In genomic region chr16:67268136-67268579, GRCh38 we compare ENCODE assay signal across 11 cellular contexts. TPM values are rescaled to one million over a fixed set of nuclear protein-coding genes. Genes with fewer than 3 reads are reported as not detected.
DNase-seq lines count a peak whose midpoint lies in the region; ATAC-seq and TF ChIP-seq lines count a peak whose summit lies in the region.
"Had no signal": no experiment of that assay in that cellular context is flagged by ENCODE, and none has a peak within 500 bp of the region (broad histone marks: within the 10 kb centered on the region; RNA-seq: fewer than 3 reads in every experiment).

No MANE protein-coding gene starts in this region.

- H3K27ac Mint-ChIP-seq in H9: no peak overlapping the region

- H3K27me3 Mint-ChIP-seq in H9 (ENCODE audit: low read depth): peaks cover 18% of the 10 kb centered on the region

- TF ChIP-seq CTCF in H9 (conservative IDR thresholded peaks at IDR 0.05): no peak
- no peak for TF ChIP-seq CTCF in gastroesophageal sphincter (IDR thresholded peaks at IDR 0.05)
- TF ChIP-seq CTCF in sigmoid colon (IDR thresholded peaks at IDR 0.05): no peak
- no peak for TF ChIP-seq CTCF in GM10266 (IDR thresholded peaks at IDR 0.05; ENCODE audit: control insufficient read depth, insufficient read depth, low read depth, missing control alignments)

- no peaks in the 10 kb centered on the region; a peak in 1 of 7 replicates for H3K36me3 Mint-ChIP-seq in H9 (ENCODE audit: insufficient read depth in 1 of 3, low read depth in 3 of 3)

- H3K18ac ChIP-seq in H9 (ENCODE audit: insufficient read length, low read depth, low read length): no peak overlapping the region

- peak; percentile 24 for DNase-seq in H9
- DNase-seq in T1000 (lab: John Stamatoyannopoulos, UW): peak; percentile 39
- DNase-seq in sigmoid colon: peak; percentile 71
- DNase-seq in GM10266 (ENCODE audit: extremely low spot score): no peak
- no peak for DNase-seq in COR-L47 (lab: John Stamatoyannopoulos, UW)
- no peak for DNase-seq in anterior cingulate cortex (lab: John Stamatoyannopoulos, UW)
- no peak for DNase-seq in RPMI8226
- DNase-seq: activated CD4-positive, alpha-beta T cell treated with anti-CD3 and anti-CD28 coated beads for 4 hours; NCI-H345 had no signal

- H3K4ac ChIP-seq in H9 (ENCODE audit: low read depth, low read length): no peak overlapping the region

- no peak overlapping the region for H3K4me3 Mint-ChIP-seq in H9

- intact Hi-C loops in sigmoid colon (cut with DNase I): no loop called here

- no peak overlapping the region for H2BK15ac ChIP-seq in H9 (ENCODE audit: low read depth, low read length)

- no peaks in the 10 kb centered on the region for H3K79me1 ChIP-seq in H9 (ENCODE audit: insufficient read depth, low read depth, low read length, poor library complexity, severe bottlenecking)

- no peak overlapping the region for H4K5ac ChIP-seq in H9 (ENCODE audit: insufficient read length, low read depth, low read length)

- TF ChIP-seq EP300 in gastroesophageal sphincter (IDR thresholded peaks at IDR 0.05): no peak
- no peak for TF ChIP-seq EP300 in sigmoid colon (IDR thresholded peaks at IDR 0.05)

- TF ChIP-seq POLR2A in gastroesophageal sphincter (IDR thresholded peaks at IDR 0.05) (no peak), sigmoid colon (IDR thresholded peaks at IDR 0.05) (no peak)

- no peak overlapping the region for H2BK5ac ChIP-seq in H9 (ENCODE audit: insufficient read length, low read length)

- H3K23ac ChIP-seq in H9 (ENCODE audit: insufficient read length, low read depth, low read length): no peak overlapping the region

- no peaks in the 10 kb centered on the region for H3K9me3 Mint-ChIP-seq in H9

- WGBS in H9 (ENCODE audit: extremely low coverage, insufficient read length, low lambda C conversion rate): no CpG with 5 or more reads among the region's 5 CpGs
- WGBS in gastroesophageal sphincter (ENCODE audit: low coverage in 1 of 2), 2 donors: 23 to 80% methylated on average over 1 to 4 of the region's 5 CpGs
- WGBS in sigmoid colon, 2 donors: 35 to 76% methylated on average over 5 of the region's 5 CpGs

- peak; percentile 79 for ATAC-seq in gastroesophageal sphincter

- no peak overlapping the region for H3K4me3 ChIP-seq in gastroesophageal sphincter
- no peak overlapping the region for H3K4me3 ChIP-seq in sigmoid colon
- H3K4me3 ChIP-seq: prostate gland had no signal

- no peak overlapping the region for H2BK120ac ChIP-seq in H9 (ENCODE audit: low read depth, low read length, poor library complexity, severe bottlenecking)

- H3K4me1 ChIP-seq in H9 (ENCODE audit: insufficient read depth, low read length) (no peaks in the 10 kb centered on the region), gastroesophageal sphincter (no peaks in the 10 kb centered on the region), sigmoid colon (no peaks in the 10 kb centered on the region)
- H3K4me1 ChIP-seq: prostate gland had no signal

- no peaks in the 10 kb centered on the region for H4K20me1 ChIP-seq in H9 (ENCODE audit: control insufficient read depth, insufficient read depth, insufficient read length)

- H3K9me3 ChIP-seq in H9 (ENCODE audit: control insufficient read depth, low read depth, low read length) (no peaks in the 10 kb centered on the region), gastroesophageal sphincter (no peaks in the 10 kb centered on the region), sigmoid colon (no peaks in the 10 kb centered on the region)
- H3K9me3 ChIP-seq: prostate gland had no signal

- no peak overlapping the region for H4K91ac ChIP-seq in H9 (ENCODE audit: insufficient read length, low read depth, low read length)

- no peak overlapping the region for H2BK12ac ChIP-seq in H9 (ENCODE audit: insufficient read length, low read depth, low read length)

- no peak overlapping the region for H3K4me2 ChIP-seq in H9 (ENCODE audit: insufficient read depth, insufficient read length, low read length)

- peaks cover 0 to 4% of the 10 kb centered on the region in 2 experiments; a peak in 1 of 4 replicates for H3K4me1 Mint-ChIP-seq in H9

- no peak overlapping the region for H3K56ac ChIP-seq in H9 (ENCODE audit: insufficient read length, low read depth, low read length)

- H3K27ac ChIP-seq in H9 (ENCODE audit: insufficient read length, low read depth, low read length): no peak overlapping the region
- no peak overlapping the region for H3K27ac ChIP-seq in gastroesophageal sphincter
- no peak overlapping the region for H3K27ac ChIP-seq in sigmoid colon
- H3K27ac ChIP-seq: prostate gland had no signal

- H4K8ac ChIP-seq in H9 (replicated peaks; ENCODE audit: insufficient read length, low read depth, low read length): no peak overlapping the region

- H2AK5ac ChIP-seq in H9 (ENCODE audit: insufficient read length, low read length): no peak overlapping the region

- H3K79me2 ChIP-seq in H9 (ENCODE audit: insufficient read depth, low read length): no peaks in the 10 kb centered on the region

- H3K14ac ChIP-seq in H9 (ENCODE audit: insufficient read depth, low read length): no peak overlapping the region

- H3T11ph ChIP-seq in H9 (ENCODE audit: low read length): no peak overlapping the region

- H3K23me2 ChIP-seq in H9 (ENCODE audit: insufficient read length, low read depth, low read length, poor library complexity, severe bottlenecking): no peaks in the 10 kb centered on the region

- H2BK20ac ChIP-seq in H9 (ENCODE audit: low read depth, low read length, poor library complexity, severe bottlenecking): no peak overlapping the region

- H3K9ac ChIP-seq in H9 (ENCODE audit: extremely low read depth, insufficient read length, low read length): no peak overlapping the region

- H3K27me3 ChIP-seq in H9 (ENCODE audit: insufficient read depth, low read length) (no peaks in the 10 kb centered on the region; the same call in 1 of the 2 replicates), gastroesophageal sphincter (peaks cover 29% of the 10 kb centered on the region), sigmoid colon (peaks cover 0 to 15% (median 0%) of the 10 kb centered on the region in 3 donors)

- H2AFZ ChIP-seq in H9 (ENCODE audit: low read length): no peak overlapping the region

- H3K36me3 ChIP-seq in gastroesophageal sphincter (no peaks in the 10 kb centered on the region), sigmoid colon (no peaks in the 10 kb centered on the region)
- H3K36me3 ChIP-seq: prostate gland had no signal

RNA-seq across cellular contexts. Expression of gene PLEKHG4, which starts 11.2 kb away (rescaled TPM):
- total RNA-seq in H9 (2021): 13.2 and 13.9 TPM in 2 replicates
- total RNA-seq in gastroesophageal sphincter: 10 to 100 TPM in 1 of 4 donors, 1 to 10 TPM in 3; 3.0 to 14.4 (median 6.1) TPM
- 1 to 10 TPM; 1.4 to 6.2 (median 3.7) TPM for total RNA-seq in sigmoid colon
- polyA plus RNA-seq in sigmoid colon: 1 to 10 TPM; 3.0 to 7.9 (median 3.5) TPM

RNA-seq across cellular contexts. Expression of gene SLC9A5, which starts 19.4 kb away (rescaled TPM):
- total RNA-seq in H9 (2021) (7.5 and 9.1 TPM in 2 replicates), gastroesophageal sphincter (under 1 TPM; 0.13 to 0.93 (median 0.21) TPM), sigmoid colon (1 to 10 TPM in 2 of 4 donors, under 1 TPM in 1, not detected in 1; 0.68 to 6.1 (median 1.1) TPM)
- under 1 TPM in 2 of 3 donors, not detected in 1; 0.46 to 0.99 TPM for polyA plus RNA-seq in sigmoid colon

RNA-seq across cellular contexts. Expression of gene FHOD1, which starts 20.9 kb away (rescaled TPM):
- total RNA-seq in H9 (2021): 67.0 and 70.7 TPM in 2 replicates
- total RNA-seq in gastroesophageal sphincter: 10 to 100 TPM in 3 of 4 donors, 1 to 10 TPM in 1; 9.7 to 15.5 (median 12.9) TPM
- 10 to 100 TPM in 2 of 4 donors, 1 to 10 TPM in 2; 6.7 to 17.1 (median 11.5) TPM for total RNA-seq in sigmoid colon
- 10 to 100 TPM in 1 of 3 donors, 1 to 10 TPM in 2; 4.8 to 25.2 (median 5.5) TPM for polyA plus RNA-seq in sigmoid colon

RNA-seq across cellular contexts. Expression of gene TMEM208, which starts 41.2 kb away (rescaled TPM):
- total RNA-seq in H9 (2021) (42.6 and 43.3 TPM in 2 replicates), gastroesophageal sphincter (10 to 100 TPM; 15.4 to 34.7 (median 30.7) TPM), sigmoid colon (10 to 100 TPM; 15.3 to 31.4 (median 24.2) TPM)
- polyA plus RNA-seq in sigmoid colon: 100 to 1,000 TPM in 1 of 3 donors, 10 to 100 TPM in 2; 33.0 to 109 (median 36.5) TPM

RNA-seq across cellular contexts. Expression of gene KCTD19, which starts 58.4 kb away (rescaled TPM):
- 0.13 TPM in 1 of 2 replicates, not detected in the other for total RNA-seq in H9 (2021)
- total RNA-seq in gastroesophageal sphincter: under 1 TPM in 2 of 4 donors, not detected in 2; 0.13 to 0.19 TPM
- total RNA-seq in sigmoid colon: under 1 TPM in 1 of 4 donors, not detected in 3; under 0.01 TPM
- polyA plus RNA-seq in sigmoid colon: under 1 TPM in 1 of 3 donors, not detected in 2; 0.04 TPM

Comparison
In these comparisons a context has a peak if more than half of its experiments do, and no peak if none do; other contexts are left out.
1. DNase-seq: peak in H9 (single experiment), T1000 (single experiment) and sigmoid colon (single experiment); none in GM10266 (single experiment), COR-L47 (single experiment), anterior cingulate cortex (0 of 58) and RPMI8226 (single experiment).